Comparison of ENCODE assay signal across 2 cellular contexts in genomic region chr4:13193662-13194061, GRCh38.
TF ChIP-seq lines count a peak whose summit lies in the region.

No MANE protein-coding gene starts in this region.

TF ChIP-seq in HepG2, 621 proteins besides CTCF, POLR2A, EP300 and RAD21:
- no peak for TF ChIP-seq ZNF562 (CRISPR knock-in tag; IDR thresholded peaks at IDR 0.05; ENCODE audit: borderline replicate concordance)
- TF ChIP-seq STAG1 (CRISPR knock-in tag; IDR thresholded peaks at IDR 0.05) = peak; percentile 40
- no peak for TF ChIP-seq KDM6A (CRISPR knock-in tag; IDR thresholded peaks at IDR 0.05; ENCODE audit: low read depth)
- no peak for TF ChIP-seq NFIC (IDR thresholded peaks at IDR 0.05; ENCODE audit: low read length)

TF ChIP-seq in GM12878, 131 proteins besides CTCF, POLR2A, EP300 and RAD21 (continued from another document):
- no peak for TF ChIP-seq CEBPZ (IDR thresholded peaks at IDR 0.05; ENCODE audit: low read depth, low read length)
- no peak for TF ChIP-seq SMAD5 (IDR thresholded peaks at IDR 0.05; ENCODE audit: low read depth)
- no peak for TF ChIP-seq ZZZ3 (IDR thresholded peaks at IDR 0.05; ENCODE audit: control insufficient read depth, insufficient read length, low read depth)
- TF ChIP-seq POLR2AphosphoS2 (IDR thresholded peaks at IDR 0.05; ENCODE audit: low read depth, low read length) = no peak
- TF ChIP-seq CBFB (IDR thresholded peaks at IDR 0.05; ENCODE audit: low read depth) = no peak
- TF ChIP-seq MTA2 (IDR thresholded peaks at IDR 0.05; ENCODE audit: low read depth) = no peak
- no peak for TF ChIP-seq POU2F2 (IDR thresholded peaks at IDR 0.05; ENCODE audit: borderline replicate concordance, low read depth, low read length)
- TF ChIP-seq NR2F1 (conservative IDR thresholded peaks at IDR 0.05) = no peak
- no peak for TF ChIP-seq CHD2 (IDR thresholded peaks at IDR 0.05; ENCODE audit: borderline replicate concordance, low read depth, low read length)
- TF ChIP-seq BCL3 (IDR thresholded peaks at IDR 0.05; ENCODE audit: borderline replicate concordance, insufficient read depth, low read depth, low read length, poor library complexity, severe bottlenecking) = no peak
- TF ChIP-seq ATF7 (IDR thresholded peaks at IDR 0.05; ENCODE audit: low read depth) = no peak
- no peak for TF ChIP-seq MTA3 (IDR thresholded peaks at IDR 0.05; ENCODE audit: borderline replicate concordance, low read length)
- no peak for TF ChIP-seq USF2 (IDR thresholded peaks at IDR 0.05; ENCODE audit: borderline replicate concordance, low read depth, low read length)
- no peak for TF ChIP-seq RBBP5 (conservative IDR thresholded peaks at IDR 0.05)
TF ChIP-seq in GM12878: peak in this region for 0.
